15 cellular contexts compared by ENCODE assay signal in genomic region chr19:32178401-32178800, GRCh38.
DNase-seq lines count a peak whose midpoint lies in the region; ATAC-seq and TF ChIP-seq lines count a peak whose summit lies in the region.
"Had no signal": no experiment of that assay in that cellular context is flagged by ENCODE, and none has a peak within 500 bp of the region (broad histone marks: within the 10 kb centered on the region; RNA-seq: fewer than 3 reads in every experiment).

No MANE protein-coding gene starts in this region.

- peak overlapping the region; percentile 96 for H3K27ac ChIP-seq in SK-N-MC
- H3K27ac ChIP-seq in esophagus muscularis mucosa (replicated peaks in 1 of 4): no peak overlapping the region
- no peak overlapping the region for H3K27ac ChIP-seq in neural progenitor cell
- no peak overlapping the region for H3K27ac ChIP-seq in prostate gland

- no peaks in the 10 kb centered on the region for H3F3A ChIP-seq in neural progenitor cell (ENCODE audit: low read depth)

- no peak overlapping the region for H3K4me2 ChIP-seq in neural progenitor cell

- DNase-seq in D341Med (ENCODE audit: low spot score): peak; percentile 17
- no peak for DNase-seq in SK-N-MC (ENCODE audit: low read depth, low spot score)
- DNase-seq in esophagus muscularis mucosa (ENCODE audit: extremely low spot score): peak; percentile 45
- DNase-seq in neural progenitor cell (ENCODE audit: low spot score): no peak
- no peak for DNase-seq in prostate gland (ENCODE audit: low spot score)
- DNase-seq in middle frontal gyrus (ENCODE audit: extremely low spot score, low spot score): no peak
- no peak for DNase-seq in Right ventricle myocardium superior
- DNase-seq in NCI-H446 treated with DMSO at 0.1 percent for 48 hours (lab: John Stamatoyannopoulos, UW): no peak
- DNase-seq: C1 segment of cervical spinal cord; Calu3; CD4-positive, alpha-beta T cell; DMS79; H7; IMR-90 had no signal

- 90% methylated on average over 5 of the region's 5 CpGs for WGBS in esophagus muscularis mucosa
- 88% methylated on average over 5 of the region's 5 CpGs for WGBS in prostate gland

- H3K4me3 Mint-ChIP-seq in neural progenitor cell: no peak overlapping the region
- H3K4me3 Mint-ChIP-seq: B cell; CD4-positive, alpha-beta T cell had no signal

- TF ChIP-seq POLR2A in esophagus muscularis mucosa (IDR thresholded peaks at IDR 0.05; ENCODE audit: low read depth) (no peak), prostate gland (IDR thresholded peaks at IDR 0.05) (no peak)

- H3K27ac Mint-ChIP-seq in neural progenitor cell: no peak overlapping the region
- H3K27ac Mint-ChIP-seq: B cell; CD4-positive, alpha-beta T cell had no signal

- H3K36me3 Mint-ChIP-seq in neural progenitor cell: no peaks in the 10 kb centered on the region

- H3K27me3 ChIP-seq in esophagus muscularis mucosa (no peaks in the 10 kb centered on the region), neural progenitor cell (no peaks in the 10 kb centered on the region), prostate gland (replicated peaks; ENCODE audit: insufficient read depth) (no peaks in the 10 kb centered on the region)

- peak overlapping the region; percentile 1 for H2AFZ ChIP-seq in neural progenitor cell (replicated peaks)

- TF ChIP-seq CTCF in esophagus muscularis mucosa (IDR thresholded peaks at IDR 0.05) (no peak), neural progenitor cell (IDR thresholded peaks at IDR 0.05) (no peak), prostate gland (IDR thresholded peaks at IDR 0.05) (no peak)

- peaks cover under 1% of the 10 kb centered on the region for H3K9me3 Mint-ChIP-seq in neural progenitor cell
- H3K9me3 Mint-ChIP-seq: CD4-positive, alpha-beta T cell had no signal

- H3K9me3 ChIP-seq in SK-N-MC (ENCODE audit: low read depth, low read length) (no peaks in the 10 kb centered on the region), esophagus muscularis mucosa (no peaks in the 10 kb centered on the region), neural progenitor cell (ENCODE audit: low read depth) (no peaks in the 10 kb centered on the region), prostate gland (no peaks in the 10 kb centered on the region)

- H3K4me1 ChIP-seq in esophagus muscularis mucosa (no peaks in the 10 kb centered on the region), neural progenitor cell (peaks cover 8% of the 10 kb centered on the region), prostate gland (replicated peaks) (no peaks in the 10 kb centered on the region)

- H4K20me1 ChIP-seq in neural progenitor cell (ENCODE audit: low read depth): no peaks in the 10 kb centered on the region

- ATAC-seq in Right ventricle myocardium superior (ENCODE audit: poor library complexity): no peak

- peaks cover 11% of the 10 kb centered on the region for H3K4me1 Mint-ChIP-seq in neural progenitor cell
- H3K4me1 Mint-ChIP-seq: B cell had no signal

- intact Hi-C loops in esophagus muscularis mucosa (cut with DNase I): no loop called here
- intact Hi-C loops in prostate gland (cut with DNase I): no loop called here
- intact Hi-C loops in Right ventricle myocardium superior (cut with DNase I): no loop called here

- no peaks in the 10 kb centered on the region for H3K36me3 ChIP-seq in SK-N-MC (ENCODE audit: insufficient read depth, low read length)
- H3K36me3 ChIP-seq in esophagus muscularis mucosa: no peaks in the 10 kb centered on the region
- no peaks in the 10 kb centered on the region for H3K36me3 ChIP-seq in neural progenitor cell
- no peaks in the 10 kb centered on the region for H3K36me3 ChIP-seq in prostate gland

- TF ChIP-seq EP300 in esophagus muscularis mucosa (IDR thresholded peaks at IDR 0.05): no peak

- H3K4me3 ChIP-seq in SK-N-MC (no peak overlapping the region), esophagus muscularis mucosa (no peak overlapping the region), neural progenitor cell (no peak overlapping the region), prostate gland (no peak overlapping the region)

- H3K79me2 ChIP-seq in neural progenitor cell (ENCODE audit: low read depth): no peaks in the 10 kb centered on the region

- no peaks in the 10 kb centered on the region for H3K27me3 Mint-ChIP-seq in neural progenitor cell (ENCODE audit: insufficient read depth, low read depth)
- H3K27me3 Mint-ChIP-seq: B cell had no signal

- H3K9ac ChIP-seq in SK-N-MC (ENCODE audit: insufficient read length) (no peak overlapping the region), neural progenitor cell (no peak overlapping the region)

Comparison
In these comparisons a context has a peak if more than half of its experiments do, and no peak if none do; other contexts are left out.
1. DNase-seq: peak in D341Med (single experiment) and esophagus muscularis mucosa (single experiment); none in SK-N-MC (single experiment), neural progenitor cell (single experiment), prostate gland (single experiment), middle frontal gyrus (single experiment), Right ventricle myocardium superior (single experiment) and NCI-H446 treated with DMSO at 0.1 percent for 48 hours (single experiment).